ENCODE assay signal across 29 cellular contexts in genomic region chr14:57022608-57023007, GRCh38.
"Had no signal": no experiment of that assay in that cellular context is flagged by ENCODE, and none has a peak within 500 bp of the region (broad histone marks: within the 10 kb centered on the region; RNA-seq: fewer than 3 reads in every experiment).

No MANE protein-coding gene starts in this region.

- FAIRE-seq: small intestine, urothelium cell line had no signal

- H3K4me1 Mint-ChIP-seq: natural killer cell; nephron; neural progenitor cell; stimulated activated effector memory CD8-positive, alpha-beta T cell treated with anti-CD3 and anti-CD28 coated beads, Interleukin-12 subunit alpha, Interleukin-12 subunit beta, amount 100 ng/mL, for 72 hours; stimulated activated naive B cell treated with anti-CD40 and anti-IgM and Interleukin-4, amounts not matched to agents 10 μg/mL and 1 μg/mL and 100 μg/mL, for 72 hours had no signal

- H3K36me3 ChIP-seq: neural progenitor cell, ovary, right lobe of liver, sigmoid colon, stomach, thoracic aorta, thyroid gland, tibial nerve, upper lobe of left lung, vagina had no signal

- H3K9me3 ChIP-seq: ovary, psoas muscle, right lobe of liver, sigmoid colon, stomach, thoracic aorta, thyroid gland, tibial nerve, upper lobe of left lung, vagina had no signal

- ATAC-seq: natural killer cell; psoas muscle; right cardiac atrium; right lobe of liver; stimulated activated effector memory CD8-positive, alpha-beta T cell treated with anti-CD3 and anti-CD28 coated beads, Interleukin-12 subunit alpha, Interleukin-12 subunit beta, amount 100 ng/mL, for 72 hours; stimulated activated naive B cell treated with anti-CD40 and anti-IgM and Interleukin-4, amounts not matched to agents 10 μg/mL and 1 μg/mL and 100 μg/mL, for 72 hours had no signal

- H3K27me3 Mint-ChIP-seq: stimulated activated naive B cell treated with anti-CD40 and anti-IgM and Interleukin-4, amounts not matched to agents 10 μg/mL and 1 μg/mL and 100 μg/mL, for 72 hours; stimulated activated naive CD8-positive, alpha-beta T cell treated with anti-CD3 and anti-CD28 coated beads, Interleukin-15, Interleukin-2, amounts not matched to agents 100 ng/mL and 50 ng/mL, for 24 hours had no signal

- H3K4me3 Mint-ChIP-seq: natural killer cell; nephron; neural progenitor cell; stimulated activated effector memory CD8-positive, alpha-beta T cell treated with anti-CD3 and anti-CD28 coated beads, Interleukin-12 subunit alpha, Interleukin-12 subunit beta, amount 100 ng/mL, for 72 hours; stimulated activated naive B cell treated with anti-CD40 and anti-IgM and Interleukin-4, amounts not matched to agents 10 μg/mL and 1 μg/mL and 100 μg/mL, for 72 hours; stimulated activated naive CD8-positive, alpha-beta T cell treated with anti-CD3 and anti-CD28 coated beads, Interleukin-15, Interleukin-2, amounts not matched to agents 100 ng/mL and 50 ng/mL, for 24 hours had no signal

- H3K4me1 ChIP-seq: parathyroid adenoma, psoas muscle, right lobe of liver, sigmoid colon, stomach, thyroid gland, tibial nerve, upper lobe of left lung, vagina had no signal

- H3K27ac ChIP-seq: neural progenitor cell, ovary, parathyroid adenoma, psoas muscle, right lobe of liver, sigmoid colon, stomach, thoracic aorta, thyroid gland, tibial nerve, upper lobe of left lung, vagina had no signal

- H3K27me3 ChIP-seq: neural progenitor cell, ovary, right lobe of liver, sigmoid colon, stomach, thyroid gland, tibial nerve, upper lobe of left lung, vagina had no signal

- H3K4me3 ChIP-seq: neural progenitor cell, ovary, psoas muscle, right lobe of liver, sigmoid colon, stomach, thoracic aorta, thyroid gland, tibial nerve, upper lobe of left lung, vagina had no signal

- H3K4me2 ChIP-seq: neural progenitor cell had no signal

- H3K27ac Mint-ChIP-seq: natural killer cell; nephron; neural progenitor cell; progenitor cell of endocrine pancreas; stimulated activated effector memory CD8-positive, alpha-beta T cell treated with anti-CD3 and anti-CD28 coated beads, Interleukin-12 subunit alpha, Interleukin-12 subunit beta, amount 100 ng/mL, for 72 hours; stimulated activated naive B cell treated with anti-CD40 and anti-IgM and Interleukin-4, amounts not matched to agents 10 μg/mL and 1 μg/mL and 100 μg/mL, for 72 hours; stimulated activated naive CD8-positive, alpha-beta T cell treated with anti-CD3 and anti-CD28 coated beads, Interleukin-15, Interleukin-2, amounts not matched to agents 100 ng/mL and 50 ng/mL, for 24 hours had no signal

- DNase-seq: natural killer cell; occipital lobe; ovary; posterior cingulate gyrus; psoas muscle; right cardiac atrium; right lobe of liver; sigmoid colon; small intestine; stimulated activated CD4-positive, alpha-beta T cell treated with anti-CD3 and anti-CD28 coated beads, Interleukin-15, amount 100 ng/mL, for 24 hours; stimulated activated CD4-positive, alpha-beta T cell treated with anti-CD3 and anti-CD28 coated beads, Interleukin-2, amount 100 ng/mL, for 24 hours; stimulated activated CD4-positive, alpha-beta T cell treated with anti-CD3 and anti-CD28 coated beads, Interleukin-2, amount 100 ng/mL, for 48 hours; stimulated activated CD4-positive, alpha-beta T cell treated with anti-CD3 and anti-CD28 coated beads, Interleukin-4, amount 100 ng/mL, for 24 hours; stimulated activated naive B cell treated with anti-CD40 and anti-IgM and Interleukin-4, amounts not matched to agents 10 μg/mL and 1 μg/mL and 100 μg/mL, for 72 hours; stimulated activated naive CD4-positive, alpha-beta T cell treated with Interleukin-2 at 50 U/mL for 16 hours; stomach; thyroid gland; trophoblast cell; upper lobe of left lung had no signal

- H3K36me3 Mint-ChIP-seq: natural killer cell; neural progenitor cell; stimulated activated effector memory CD8-positive, alpha-beta T cell treated with anti-CD3 and anti-CD28 coated beads, Interleukin-12 subunit alpha, Interleukin-12 subunit beta, amount 100 ng/mL, for 72 hours had no signal
